Comparison of ENCODE assay signal across 18 cellular contexts in the genomic region with DNA sequence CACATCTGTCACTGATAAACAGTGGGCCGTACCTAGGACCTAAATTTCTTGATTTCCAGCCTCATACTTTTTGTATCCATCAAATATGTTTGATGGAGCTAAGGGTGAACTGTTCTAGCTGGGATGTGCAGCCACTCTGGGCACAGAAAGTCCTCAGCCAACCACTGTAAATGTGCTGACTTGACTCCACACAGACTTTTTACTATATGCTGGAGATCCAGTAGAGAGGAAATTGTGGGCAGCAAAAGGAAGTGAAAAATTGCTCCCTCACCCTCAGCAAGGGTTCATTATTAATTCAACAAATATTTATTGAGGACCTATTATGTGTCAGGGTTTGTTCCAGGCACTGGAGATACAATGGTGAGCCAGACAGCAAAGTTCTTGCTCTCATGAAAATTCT. TPM values are rescaled to one million over a fixed set of nuclear protein-coding genes. Genes with fewer than 3 reads are reported as not detected.
DNase-seq lines count a peak whose midpoint lies in the region; TF ChIP-seq lines count a peak whose summit lies in the region.
"Had no signal": no experiment of that assay in that cellular context is flagged by ENCODE, and none has a peak within 500 bp of the region (broad histone marks: within the 10 kb centered on the region; RNA-seq: fewer than 3 reads in every experiment).

No MANE protein-coding gene starts in this region.

- no peak overlapping the region for H3K4me3 Mint-ChIP-seq in osteocyte (ENCODE audit: unreplicated experiment)
- H3K4me3 Mint-ChIP-seq: activated naive CD4-positive, alpha-beta T cell treated with anti-CD3 and anti-CD28 coated beads, Interleukin-2, amount 50 U/mL, for 24 hours; brain; CD4-positive, alpha-beta memory T cell had no signal

- peak overlapping the region; percentile 82 for H3K27ac Mint-ChIP-seq in osteocyte (ENCODE audit: unreplicated experiment)
- H3K27ac Mint-ChIP-seq: activated naive CD4-positive, alpha-beta T cell treated with anti-CD3 and anti-CD28 coated beads, Interleukin-2, amount 50 U/mL, for 24 hours; brain had no signal

- H3K4me1 Mint-ChIP-seq in osteocyte (ENCODE audit: unreplicated experiment), result peaks cover 30% of the 10 kb centered on the region
- H3K4me1 Mint-ChIP-seq: activated naive CD4-positive, alpha-beta T cell treated with anti-CD3 and anti-CD28 coated beads, Interleukin-2, amount 50 U/mL, for 24 hours had no signal

- H3K36me3 Mint-ChIP-seq in osteocyte (ENCODE audit: unreplicated experiment), result no peaks in the 10 kb centered on the region
- H3K36me3 Mint-ChIP-seq: activated naive CD4-positive, alpha-beta T cell treated with anti-CD3 and anti-CD28 coated beads, Interleukin-2, amount 50 U/mL, for 24 hours; brain; CD4-positive, alpha-beta memory T cell had no signal

- no peaks in the 10 kb centered on the region for H3K27me3 Mint-ChIP-seq in osteocyte (ENCODE audit: unreplicated experiment)

- TF ChIP-seq CTCF in choroid plexus epithelial cell (conservative IDR thresholded peaks at IDR 0.05; ENCODE audit: low read depth, low read length) (no peak), osteocyte (IDR thresholded peaks at IDR 0.05) (no peak), ascending aorta (IDR thresholded peaks at IDR 0.05) (no peak)

- DNase-seq in SKM-1 treated with dmso at 0.1 percent for 144 hours (lab: John Stamatoyannopoulos, UW; ENCODE audit: unreplicated experiment) (peak; percentile 37), SKM-1 (lab: John Stamatoyannopoulos, UW; ENCODE audit: unreplicated experiment) (no peak), MV-4-11 (lab: John Stamatoyannopoulos, UW) (peak; percentile 37), choroid plexus epithelial cell (ENCODE audit: low read depth) (peak; percentile 20), osteocyte (ENCODE audit: extremely low spot score, unreplicated experiment) (no peak), ascending aorta (ENCODE audit: low spot score in 2 of 2) (no peak), NCI-H2081 treated with DMSO at 0.1 percent for 48 hours (lab: John Stamatoyannopoulos, UW) (no peak), anterior cingulate cortex (lab: John Stamatoyannopoulos, UW) (no peak)
- DNase-seq: activated CD4-positive, alpha-beta T cell treated with anti-CD3 and anti-CD28 coated beads for 4 hours; CD4-positive, alpha-beta memory T cell; DMS79; effector CD4-positive, alpha-beta T cell; GOT3; hippocampal formation; NCI-H748 treated with DMSO at 0.1 percent for 48 hours; uterus had no signal

- no peaks in the 10 kb centered on the region for H3K36me3 ChIP-seq in ascending aorta
- H3K36me3 ChIP-seq: uterus had no signal

- H3K9me3 ChIP-seq in ascending aorta, result no peaks in the 10 kb centered on the region
- H3K9me3 ChIP-seq: uterus had no signal

- H3K4me3 ChIP-seq in choroid plexus epithelial cell (ENCODE audit: low read depth, low read length) (no peak overlapping the region), ascending aorta (no peak overlapping the region)
- H3K4me3 ChIP-seq: uterus had no signal

- peak overlapping the region in 1 of 2 donors; percentile 31 for H3K27ac ChIP-seq in ascending aorta
- H3K27ac ChIP-seq: uterus had no signal

- H3K9me3 Mint-ChIP-seq in osteocyte (ENCODE audit: unreplicated experiment), result no peaks in the 10 kb centered on the region
- H3K9me3 Mint-ChIP-seq: activated naive CD4-positive, alpha-beta T cell treated with anti-CD3 and anti-CD28 coated beads, Interleukin-2, amount 50 U/mL, for 24 hours; brain; CD4-positive, alpha-beta memory T cell had no signal

- intact Hi-C loops in ascending aorta (cut with DNase I), result loop anchor here (10.0 kb wide), 2 partner anchors 114 to 144 kb away; a partner anchor contains a TSS

- peaks cover 0 to 6% of the 10 kb centered on the region in 2 donors for H3K4me1 ChIP-seq in ascending aorta
- H3K4me1 ChIP-seq: uterus had no signal

- H3K27me3 ChIP-seq in ascending aorta, result no peaks in the 10 kb centered on the region
- H3K27me3 ChIP-seq: uterus had no signal

RNA-seq across cellular contexts. Expression of a gene that starts 54.2 kb away (rescaled TPM):
- total RNA-seq in osteocyte, result 5.3 and 6.2 TPM in 2 replicates
- 2.3 TPM for total RNA-seq in ascending aorta

Comparison
In these comparisons a context has a peak if more than half of its experiments do, and no peak if none do; other contexts are left out.
1. DNase-seq: peak in SKM-1 treated with dmso at 0.1 percent for 144 hours (single experiment), MV-4-11 (single experiment) and choroid plexus epithelial cell (single experiment); none in SKM-1 (single experiment), osteocyte (single experiment), ascending aorta (0 of 2), NCI-H2081 treated with DMSO at 0.1 percent for 48 hours (single experiment) and anterior cingulate cortex (0 of 58).